Comparison of ENCODE assay signal across 8 cellular contexts in genomic region chr4:147732516-147733193, GRCh38. TPM values are rescaled to one million over a fixed set of nuclear protein-coding genes. Genes with fewer than 3 reads are reported as not detected.
DNase-seq lines count a peak whose midpoint lies in the region; ATAC-seq, FAIRE-seq and TF ChIP-seq lines count a peak whose summit lies in the region.

No MANE protein-coding gene starts in this region.

- peak overlapping the region; percentile 99 for H3K4me2 ChIP-seq in DND-41 (ENCODE audit: insufficient read depth, low read length)

- H3K4me3 ChIP-seq in DND-41 (ENCODE audit: low read depth in 1 of 2, low read length in 2 of 2), result peak overlapping the region; percentile 38 to 78; a peak in 3 of 4 replicates
- H3K4me3 ChIP-seq in pancreas, result peak overlapping the region; percentile 45 to 93 (median 76)

- H3K4me1 ChIP-seq in DND-41 (ENCODE audit: insufficient read depth, low read length) (peaks cover 18% of the 10 kb centered on the region), pancreas (peaks cover 5 to 21% (median 7%) of the 10 kb centered on the region in 3 donors)

- intact Hi-C loops in pancreas (cut with DNase I), result no loop called here

- peaks cover 21% of the 10 kb centered on the region for H3K9me3 Mint-ChIP-seq in glutamatergic neuron (ENCODE audit: unreplicated experiment)

- DNase-seq in DND-41 (no peak), HTR-8/SVneo (ENCODE audit: insufficient read length, low spot score) (peak; percentile 21), glutamatergic neuron (peak; percentile 47), pancreas (peak; percentile 39 to 78 (median 52)), DMS114 treated with DMSO at 0.1 percent for 48 hours (lab: John Stamatoyannopoulos, UW; ENCODE audit: unreplicated experiment) (no peak), SW 1271 (lab: John Stamatoyannopoulos, UW) (no peak)
- peak; percentile 53 for DNase-seq in activated CD8-positive, alpha-beta memory T cell treated with anti-CD3 and anti-CD28 coated beads, Interleukin-2, amount 50 U/mL, for 48 hours

- H3K9me3 ChIP-seq in DND-41 (ENCODE audit: insufficient read depth, low read length, severe bottlenecking), result no peaks in the 10 kb centered on the region
- no peaks in the 10 kb centered on the region for H3K9me3 ChIP-seq in pancreas

- H3K36me3 ChIP-seq in DND-41 (ENCODE audit: insufficient read depth, low read length), result no peaks in the 10 kb centered on the region
- no peaks in the 10 kb centered on the region for H3K36me3 ChIP-seq in pancreas

- peak overlapping the region; percentile 77 for H2AFZ ChIP-seq in DND-41 (ENCODE audit: low read depth, low read length)

- FAIRE-seq in HTR-8/SVneo (lab: Jason Lieb, UNC) (no peak), pancreas (lab: Jason Lieb, UNC) (no peak)

- ATAC-seq in DND-41 (ENCODE audit: insufficient read depth, low read depth) (peak; percentile 35), GM21360 (IDR thresholded peaks at IDR 0.05; ENCODE audit: unreplicated experiment) (peak; percentile 23), pancreas (peak; percentile 67 to 80 (median 74))

- H3K27ac Mint-ChIP-seq in glutamatergic neuron (ENCODE audit: unreplicated experiment), result peak overlapping the region; percentile 90

- H3K27ac ChIP-seq in DND-41 (ENCODE audit: low read length) (no peak overlapping the region), pancreas (peak overlapping the region; percentile 55 to 86 (median 78))

- no peaks in the 10 kb centered on the region for H3K36me3 Mint-ChIP-seq in glutamatergic neuron (ENCODE audit: unreplicated experiment)

- H4K20me1 ChIP-seq in DND-41 (ENCODE audit: insufficient read depth, low read length), result peaks cover 7% of the 10 kb centered on the region; the same call in 1 of the 2 replicates

- WGBS in pancreas, 2 donors, result 0 to 1% methylated on average over 36 of the region's 36 CpGs

- no peak for TF ChIP-seq CTCF in DND-41 (IDR thresholded peaks at IDR 0.05; ENCODE audit: borderline replicate concordance, extremely low read depth, low read length, poor library complexity, severe bottlenecking)
- TF ChIP-seq CTCF in glutamatergic neuron (IDR thresholded peaks at IDR 0.05; ENCODE audit: partially characterized antibody, unreplicated experiment), result no peak
- no peak for TF ChIP-seq CTCF in pancreas (IDR thresholded peaks at IDR 0.05)

- peaks cover 16% of the 10 kb centered on the region for H3K27me3 Mint-ChIP-seq in glutamatergic neuron (ENCODE audit: unreplicated experiment)

- H3K79me2 ChIP-seq in DND-41 (ENCODE audit: insufficient read depth, low read length), result no peaks in the 10 kb centered on the region

- peaks cover 58% of the 10 kb centered on the region for H3K27me3 ChIP-seq in DND-41 (ENCODE audit: insufficient read depth, low read length, poor library complexity)
- no peaks in the 10 kb centered on the region for H3K27me3 ChIP-seq in pancreas

- H3K4me1 Mint-ChIP-seq in glutamatergic neuron (ENCODE audit: low read depth, unreplicated experiment), result peaks cover 38% of the 10 kb centered on the region

- H3K9ac ChIP-seq in DND-41 (ENCODE audit: low read depth, low read length), result peak overlapping the region; percentile 49

- peak overlapping the region; percentile 99 for H3K4me3 Mint-ChIP-seq in glutamatergic neuron (ENCODE audit: unreplicated experiment)

RNA-seq across cellular contexts. Expression of gene ARHGAP10, which starts 0.8 kb away (rescaled TPM):
- total RNA-seq in glutamatergic neuron (ENCODE audit: unreplicated experiment) (19.7 TPM), pancreas (10 to 100 TPM in 2 of 6 donors, 1 to 10 TPM in 4; 6.6 to 14.8 (median 9.8) TPM)
- 1 to 10 TPM; 6.3 to 6.5 TPM for polyA plus RNA-seq in pancreas

RNA-seq across cellular contexts. Expression of gene PRMT9, which starts 48.7 kb away (rescaled TPM):
- total RNA-seq in glutamatergic neuron (ENCODE audit: unreplicated experiment) (8.9 TPM), pancreas (1 to 10 TPM; 3.1 to 5.1 (median 3.8) TPM)
- 1 to 10 TPM; 4.2 to 6.4 TPM for polyA plus RNA-seq in pancreas

Comparison
In these comparisons a context has a peak if more than half of its experiments do, and no peak if none do; other contexts are left out.
1. ATAC-seq: peak in every context shown above with its lines; median percentile 74 in pancreas; 35 in DND-41; 23 in GM21360.
2. DNase-seq: peak in HTR-8/SVneo (single experiment), activated CD8-positive, alpha-beta memory T cell treated with anti-CD3 and anti-CD28 coated beads, Interleukin-2, amount 50 U/mL, for 48 hours (single experiment), glutamatergic neuron (single experiment) and pancreas (6 of 6); none in DND-41 (single experiment), DMS114 treated with DMSO at 0.1 percent for 48 hours (single experiment) and SW 1271 (0 of 2).